ENCODE assay signal across 8 cellular contexts in genomic region chr4:127632420-127633403, GRCh38. TPM values are rescaled to one million over a fixed set of nuclear protein-coding genes. Genes with fewer than 3 reads are reported as not detected.
A peak's percentile ranks its signal among the peaks of the same experiment; 100 is the strongest.
DNase-seq lines count a peak whose midpoint lies in the region; ATAC-seq and TF ChIP-seq lines count a peak whose summit lies in the region.

INTU (plus strand) TSS chr4:127632957; CDS start chr4:127633035, 78 bp downstream.

- H3K9me3 ChIP-seq in mucosa of descending colon (no peaks in the 10 kb centered on the region), suprapubic skin (no peaks in the 10 kb centered on the region)

- no peaks in the 10 kb centered on the region for H3K36me3 Mint-ChIP-seq in activated CD8-positive, alpha-beta T cell treated with anti-CD3 and anti-CD28 coated beads for 36 hours (ENCODE audit: low read depth)

- H3K4me3 Mint-ChIP-seq in activated CD8-positive, alpha-beta T cell treated with anti-CD3 and anti-CD28 coated beads for 36 hours = peak within 1 kb of the TSS; percentile 74

- intact Hi-C loops in activated CD8-positive, alpha-beta T cell treated with anti-CD3 and anti-CD28 coated beads for 36 hours (cut with micrococcal nuclease) = no loop called here
- intact Hi-C loops in mucosa of descending colon (cut with DNase I, micrococcal nuclease) = no loop called here

- H3K27me3 Mint-ChIP-seq in activated CD8-positive, alpha-beta T cell treated with anti-CD3 and anti-CD28 coated beads for 36 hours = peaks cover 23% of the 10 kb centered on the region

- H3K9me3 Mint-ChIP-seq in activated CD8-positive, alpha-beta T cell treated with anti-CD3 and anti-CD28 coated beads for 36 hours = no peaks in the 10 kb centered on the region

- no peak within 1 kb of the TSS for H3K27ac Mint-ChIP-seq in activated CD8-positive, alpha-beta T cell treated with anti-CD3 and anti-CD28 coated beads for 36 hours

- H3K36me3 ChIP-seq in mucosa of descending colon (ENCODE audit: low read depth) (no peaks in the 10 kb centered on the region), suprapubic skin (no peaks in the 10 kb centered on the region)

- no peak for TF ChIP-seq EP300 in suprapubic skin (IDR thresholded peaks at IDR 0.05)

- no peaks in the 10 kb centered on the region for H3K27me3 ChIP-seq in suprapubic skin

- peak; percentile 98 for ATAC-seq in GM18870 (IDR thresholded peaks at IDR 0.05; ENCODE audit: unreplicated experiment)
- ATAC-seq in HG03108 (IDR thresholded peaks at IDR 0.05; ENCODE audit: unreplicated experiment) = peak; percentile 88
- peak; percentile 96 for ATAC-seq in activated CD8-positive, alpha-beta T cell treated with anti-CD3 and anti-CD28 coated beads for 36 hours
- peak; percentile 100 for ATAC-seq in mucosa of descending colon

- H3K4me1 Mint-ChIP-seq in activated CD8-positive, alpha-beta T cell treated with anti-CD3 and anti-CD28 coated beads for 36 hours (ENCODE audit: low read depth) = peaks cover 10% of the 10 kb centered on the region

- peak; percentile 84 for DNase-seq in AG09309 (ENCODE audit: low read depth)
- DNase-seq in NCI-H2171 (lab: John Stamatoyannopoulos, UW) = peak; percentile 73
- DNase-seq in activated CD8-positive, alpha-beta T cell treated with anti-CD3 and anti-CD28 coated beads for 36 hours = peak; percentile 60
- peak; percentile 95 for DNase-seq in fibroblast of gingiva (ENCODE audit: low read depth)
- DNase-seq in mucosa of descending colon = peak; percentile 89 to 95 (median 91)
- DNase-seq in suprapubic skin (ENCODE audit: low spot score in 2 of 2) = peak; percentile 94 to 95

- CTCF ChIA-PET in activated CD8-positive, alpha-beta T cell treated with anti-CD3 and anti-CD28 coated beads for 36 hours (lab: Charles Lee) = no interaction called here

- TF ChIP-seq POLR2A in suprapubic skin (IDR thresholded peaks at IDR 0.05) = no peak

- TF ChIP-seq CTCF in AG09309 (IDR thresholded peaks at IDR 0.05; ENCODE audit: control insufficient read depth, insufficient read depth, low read depth, low read length, missing control alignments) = no peak
- TF ChIP-seq CTCF in activated CD8-positive, alpha-beta T cell treated with anti-CD3 and anti-CD28 coated beads for 36 hours (IDR thresholded peaks at IDR 0.05) = no peak
- no peak for TF ChIP-seq CTCF in mucosa of descending colon (IDR thresholded peaks at IDR 0.05)
- no peak for TF ChIP-seq CTCF in suprapubic skin (IDR thresholded peaks at IDR 0.05)

- POLR2A ChIA-PET in activated CD8-positive, alpha-beta T cell treated with anti-CD3 and anti-CD28 coated beads for 36 hours (lab: Charles Lee) = no interaction called here

- H3K27ac ChIP-seq in suprapubic skin = peak within 1 kb of the TSS; percentile 57

- under 1% methylated on average over 38 of the region's 38 CpGs for WGBS in suprapubic skin

- H3K4me1 ChIP-seq in mucosa of descending colon (ENCODE audit: low read depth) (no peaks in the 10 kb centered on the region), suprapubic skin (peaks cover 18% of the 10 kb centered on the region)

- H3K4me3 ChIP-seq in AG09309 (ENCODE audit: control insufficient read depth, low read depth, low read length) (peak within 1 kb of the TSS; percentile 71), mucosa of descending colon (peak within 1 kb of the TSS; percentile 47), suprapubic skin (peak within 1 kb of the TSS; percentile 66)

RNA-seq across cellular contexts. Expression of gene INTU, which starts in this region (rescaled TPM):
- total RNA-seq in activated CD8-positive, alpha-beta T cell treated with anti-CD3 and anti-CD28 coated beads for 36 hours = under 1 TPM; 0.16 to 0.29 TPM
- total RNA-seq in mucosa of descending colon = 1 to 10 TPM; 4.2 to 8.2 (median 5.8) TPM
- total RNA-seq in suprapubic skin = 10 to 100 TPM in 1 of 4 donors, 1 to 10 TPM in 3; 6.1 to 11.7 (median 8.3) TPM

Comparison
In these comparisons a context has a peak if more than half of its experiments do, and no peak if none do; other contexts are left out.
1. Peak in every context shown above with its lines: DNase-seq, ATAC-seq, H3K4me3 ChIP-seq and H3K27ac ChIP-seq.
2. RNA of gene INTU (total RNA-seq): 6.1 to 11.7 TPM in suprapubic skin and 4.2 to 8.2 TPM in mucosa of descending colon; 0.16 to 0.29 TPM in activated CD8-positive, alpha-beta T cell treated with anti-CD3 and anti-CD28 coated beads for 36 hours; every median in the first group is over 4 times any median in the second.
3. Peak in DNase-seq and ATAC-seq in activated CD8-positive, alpha-beta T cell treated with anti-CD3 and anti-CD28 coated beads for 36 hours; RNA of the gene not detected or under 1 TPM.